ENCODE assay signal across 16 cellular contexts in genomic region chr1:201430790-201431189, GRCh38. TPM values are rescaled to one million over a fixed set of nuclear protein-coding genes. Genes with fewer than 3 reads are reported as not detected.
A peak's percentile ranks its signal among the peaks of the same experiment; 100 is the strongest.
DNase-seq lines count a peak whose midpoint lies in the region; ATAC-seq and TF ChIP-seq lines count a peak whose summit lies in the region.
"Had no signal": no experiment of that assay in that cellular context is flagged by ENCODE, and none has a peak within 500 bp of the region (broad histone marks: within the 10 kb centered on the region; RNA-seq: fewer than 3 reads in every experiment).

No MANE protein-coding gene starts in this region.

- POLR2A ChIA-PET in SK-N-SH (lab: Yijun Ruan, JAX) = no interaction called here

- no peaks in the 10 kb centered on the region for H4K20me1 ChIP-seq in SK-N-SH (ENCODE audit: insufficient read depth)
- H4K20me1 ChIP-seq: BLaER1 treated with 17β-estradiol and CSF1 and Interleukin-3, amounts not matched to agents 10 nM and 100 nM had no signal

- H3K27me3 Mint-ChIP-seq in activated T-helper 2 cell treated with anti-CD3 and anti-CD28 coated beads, Interferon-gamma antibody, Interleukin-2, Interleukin-4, amounts not matched to agents 10 μg/mL and 5 μg/mL and 100 μg/mL, durations not matched to agents 14 hours and 24 hours and 36 hours (ENCODE audit: low read depth) = peaks cover 12% of the 10 kb centered on the region

- no peak overlapping the region for H3K4me3 ChIP-seq in right atrium auricular region
- H3K4me3 ChIP-seq in SK-N-SH (ENCODE audit: low read depth in 2 of 2, low read length in 1 of 2) = no peak overlapping the region
- no peak overlapping the region for H3K4me3 ChIP-seq in skeletal muscle cell (ENCODE audit: low read depth, low read length)
- H3K4me3 ChIP-seq: BLaER1 treated with 17β-estradiol and CSF1 and Interleukin-3, amounts not matched to agents 10 nM and 100 nM had no signal

- no peak for TF ChIP-seq CTCF in right atrium auricular region (IDR thresholded peaks at IDR 0.05)
- TF ChIP-seq CTCF in SK-N-SH (IDR thresholded peaks at IDR 0.05) = no peak

- no peak overlapping the region for H3K4me2 ChIP-seq in SK-N-SH
- H3K4me2 ChIP-seq: BLaER1 treated with 17β-estradiol and CSF1 and Interleukin-3, amounts not matched to agents 10 nM and 100 nM had no signal

- 27% methylated on average over 3 of the region's 4 CpGs for WGBS in SK-N-SH (ENCODE audit: low lambda C conversion rate)

- no peaks in the 10 kb centered on the region for H3K9me2 ChIP-seq in SK-N-SH

- H3K36me3 Mint-ChIP-seq in activated T-helper 2 cell treated with anti-CD3 and anti-CD28 coated beads, Interferon-gamma antibody, Interleukin-2, Interleukin-4, amounts not matched to agents 10 μg/mL and 5 μg/mL and 100 μg/mL, durations not matched to agents 14 hours and 24 hours and 36 hours (ENCODE audit: low read depth) = no peaks in the 10 kb centered on the region

- intact Hi-C loops in Right ventricle myocardium inferior (cut with DNase I) = no loop called here
- intact Hi-C loops in activated T-helper 2 cell treated with anti-CD3 and anti-CD28 coated beads, Interferon-gamma antibody, Interleukin-2, Interleukin-4, amounts not matched to agents 10 μg/mL and 5 μg/mL and 100 μg/mL, durations not matched to agents 14 hours and 24 hours and 36 hours (cut with micrococcal nuclease) = no loop called here

- H2AFZ ChIP-seq in SK-N-SH (ENCODE audit: low read depth) = no peak overlapping the region

- H3K27ac ChIP-seq in right atrium auricular region (no peak overlapping the region), SK-N-SH (ENCODE audit: low read depth in 2 of 2, low read length in 1 of 2) (peak overlapping the region in 1 of 2 experiments; percentile 9; a peak in 1 of 4 replicates)
- H3K27ac ChIP-seq: BLaER1 treated with 17β-estradiol and CSF1 and Interleukin-3, amounts not matched to agents 10 nM and 100 nM had no signal

- H3K9ac ChIP-seq in SK-N-SH = no peak overlapping the region
- H3K9ac ChIP-seq: BLaER1 treated with 17β-estradiol and CSF1 and Interleukin-3, amounts not matched to agents 10 nM and 100 nM had no signal

- ATAC-seq in Right ventricle myocardium inferior (peak; percentile 24), HG03442 (IDR thresholded peaks at IDR 0.05; ENCODE audit: unreplicated experiment) (no peak)

- no peak overlapping the region for H3K4me3 Mint-ChIP-seq in activated T-helper 2 cell treated with anti-CD3 and anti-CD28 coated beads, Interferon-gamma antibody, Interleukin-2, Interleukin-4, amounts not matched to agents 10 μg/mL and 5 μg/mL and 100 μg/mL, durations not matched to agents 14 hours and 24 hours and 36 hours (ENCODE audit: low read depth)
- H3K4me3 Mint-ChIP-seq: H9 had no signal

- peak in 1 of 2 experiments; percentile 19; a peak in 1 of 4 replicates for TF ChIP-seq EP300 in SK-N-SH (IDR thresholded peaks at IDR 0.05; ENCODE audit: borderline replicate concordance in 1 of 2, low read depth in 1 of 2, low read length in 1 of 2)

- TF ChIP-seq RAD21 in SK-N-SH (IDR thresholded peaks at IDR 0.05; ENCODE audit: low read length) = no peak

- no peaks in the 10 kb centered on the region for H3K9me3 Mint-ChIP-seq in activated T-helper 2 cell treated with anti-CD3 and anti-CD28 coated beads, Interferon-gamma antibody, Interleukin-2, Interleukin-4, amounts not matched to agents 10 μg/mL and 5 μg/mL and 100 μg/mL, durations not matched to agents 14 hours and 24 hours and 36 hours
- H3K9me3 Mint-ChIP-seq: H9 had no signal

- H3K9me3 ChIP-seq in right atrium auricular region = no peaks in the 10 kb centered on the region
- H3K9me3 ChIP-seq in SK-N-SH = no peaks in the 10 kb centered on the region
- H3K9me3 ChIP-seq: BLaER1 treated with 17β-estradiol and CSF1 and Interleukin-3, amounts not matched to agents 10 nM and 100 nM had no signal

- H3K36me3 ChIP-seq in right atrium auricular region (no peaks in the 10 kb centered on the region), SK-N-SH (replicated peaks in 1 of 2; ENCODE audit: control insufficient read depth in 1 of 2, insufficient read depth in 2 of 2, low read length in 1 of 2) (no peaks in the 10 kb centered on the region)
- H3K36me3 ChIP-seq: BLaER1 treated with 17β-estradiol and CSF1 and Interleukin-3, amounts not matched to agents 10 nM and 100 nM had no signal

- H3K4me1 ChIP-seq in right atrium auricular region = peaks cover 0 to 8% of the 10 kb centered on the region in 2 donors
- peaks cover 0 to 19% of the 10 kb centered on the region in 2 experiments; a peak in 1 of 4 replicates for H3K4me1 ChIP-seq in SK-N-SH (ENCODE audit: control insufficient read depth in 1 of 2, insufficient read depth in 2 of 2, low read depth in 1 of 2, low read length in 1 of 2)

- CTCF ChIA-PET in SK-N-SH (lab: Yijun Ruan, JAX) = interaction anchor here (1.2 to 6.6 kb wide), 7 partner anchors 13 to 90 kb away, joined by 3 to 85 read pairs (median 3); no protein-coding TSS in a partner anchor

- H3K27me3 ChIP-seq in right atrium auricular region = no peaks in the 10 kb centered on the region
- no peaks in the 10 kb centered on the region; the same call in 1 of the 2 replicates for H3K27me3 ChIP-seq in SK-N-SH (ENCODE audit: insufficient read depth)
- H3K27me3 ChIP-seq: BLaER1 treated with 17β-estradiol and CSF1 and Interleukin-3, amounts not matched to agents 10 nM and 100 nM had no signal

- no peak for DNase-seq in Right ventricle myocardium inferior (ENCODE audit: missing footprints)
- no peak for DNase-seq in right atrium auricular region (ENCODE audit: low spot score)
- DNase-seq in SK-N-SH = peak; percentile 65
- DNase-seq in myocyte (ENCODE audit: low read depth) = peak; percentile 97
- DNase-seq in skeletal muscle cell (ENCODE audit: low read depth) = peak; percentile 36
- DNase-seq in activated T-helper 2 cell treated with anti-CD3 and anti-CD28 coated beads, Interferon-gamma antibody, Interleukin-2, Interleukin-4, amounts not matched to agents 10 μg/mL and 5 μg/mL and 100 μg/mL, durations not matched to agents 14 hours and 24 hours and 36 hours (ENCODE audit: low spot score) = no peak
- no peak for DNase-seq in NCI-H1105 (lab: John Stamatoyannopoulos, UW)
- DNase-seq: DMS153, EL, H9, NCI-H1417 treated with DMSO at 0.1 percent for 48 hours, NCI-H2029 treated with DMSO at 0.1 percent for 48 hours, PC-3 had no signal

- H3K4me1 Mint-ChIP-seq in activated T-helper 2 cell treated with anti-CD3 and anti-CD28 coated beads, Interferon-gamma antibody, Interleukin-2, Interleukin-4, amounts not matched to agents 10 μg/mL and 5 μg/mL and 100 μg/mL, durations not matched to agents 14 hours and 24 hours and 36 hours (ENCODE audit: low read depth) = peaks cover 5% of the 10 kb centered on the region

- H3F3A ChIP-seq in SK-N-SH (replicated peaks; ENCODE audit: insufficient read depth) = peaks cover 5% of the 10 kb centered on the region

- no peaks in the 10 kb centered on the region for H3K79me2 ChIP-seq in SK-N-SH (ENCODE audit: insufficient read depth)

- H3K27ac Mint-ChIP-seq in activated T-helper 2 cell treated with anti-CD3 and anti-CD28 coated beads, Interferon-gamma antibody, Interleukin-2, Interleukin-4, amounts not matched to agents 10 μg/mL and 5 μg/mL and 100 μg/mL, durations not matched to agents 14 hours and 24 hours and 36 hours = no peak overlapping the region

TF ChIP-seq in SK-N-SH, 30 proteins besides CTCF, POLR2A, EP300 and RAD21 (continues in another document):
- TF ChIP-seq TCF12 (IDR thresholded peaks at IDR 0.05) (peak; percentile 96), FOSL2 (IDR thresholded peaks at IDR 0.05; ENCODE audit: borderline replicate concordance, low read depth) (no peak), FOXJ3 (CRISPR knock-in tag; IDR thresholded peaks at IDR 0.05) (0 out of 2 replicates have a peak, but pooled peaks have one; percentile 23), POLR2AphosphoS5 (IDR thresholded peaks at IDR 0.05; ENCODE audit: low read depth, low read length) (0 out of 2 replicates have a peak, but pooled peaks have one; percentile 32)

RNA-seq across cellular contexts. Expression of gene TNNI1, which starts 9.3 kb away (rescaled TPM):
- total RNA-seq in Right ventricle myocardium inferior (1.4 TPM), right atrium auricular region (100 to 1,000 TPM in 1 of 2 donors, 10 to 100 TPM in 1; 17.5 to 177 TPM), myocyte (9,118 and 11,163 TPM in 2 replicates)
- polyA plus RNA-seq in SK-N-SH (2012; rRNA removed) = 0.11 TPM in 1 of 2 replicates, not detected in the other
- polyA plus RNA-seq in SK-N-SH (2012; cell fraction: cytosol; rRNA removed) = 0.03 and 0.25 TPM in 2 replicates
- 0.15 and 0.17 TPM in 2 replicates for polyA plus RNA-seq in SK-N-SH (2012; cell fraction: nucleus; rRNA removed)
- 4,992 TPM for polyA plus RNA-seq in myocyte (2012)
- total RNA-seq in activated T-helper 2 cell treated with anti-CD3 and anti-CD28 coated beads, Interferon-gamma antibody, Interleukin-2, Interleukin-4, amounts not matched to agents 10 μg/mL and 5 μg/mL and 100 μg/mL, durations not matched to agents 14 hours and 24 hours and 36 hours = not detected in 2 replicates
- total RNA-seq: A172, H9, PC-3 had no signal

RNA-seq across cellular contexts. Expression of gene LAD1, which starts 31.7 kb away (rescaled TPM):
- total RNA-seq in Right ventricle myocardium inferior = 2.4 TPM
- 1 to 10 TPM; 1.4 to 8.8 TPM for total RNA-seq in right atrium auricular region
- polyA plus RNA-seq in SK-N-SH (2012; rRNA removed) = 0.03 TPM in 1 of 2 replicates, not detected in the other
- 0.04 and 0.09 TPM in 2 replicates for polyA plus RNA-seq in SK-N-SH (2012; cell fraction: cytosol; rRNA removed)
- polyA plus RNA-seq in SK-N-SH (2012; cell fraction: nucleus; rRNA removed) = 0.05 and 0.19 TPM in 2 replicates
- total RNA-seq in myocyte = 22.3 and 27.0 TPM in 2 replicates
- 6.8 TPM for polyA plus RNA-seq in myocyte (2012)
- not detected in 2 replicates for total RNA-seq in activated T-helper 2 cell treated with anti-CD3 and anti-CD28 coated beads, Interferon-gamma antibody, Interleukin-2, Interleukin-4, amounts not matched to agents 10 μg/mL and 5 μg/mL and 100 μg/mL, durations not matched to agents 14 hours and 24 hours and 36 hours

RNA-seq across cellular contexts. Expression of gene PHLDA3, which starts 38.2 kb away (rescaled TPM):
- total RNA-seq in Right ventricle myocardium inferior (24.3 TPM), right atrium auricular region (10 to 100 TPM; 29.5 to 31.9 TPM), myocyte (267 and 319 TPM in 2 replicates)
- polyA plus RNA-seq in SK-N-SH (2012; rRNA removed) = 105 and 108 TPM in 2 replicates
- polyA plus RNA-seq in SK-N-SH (2012; cell fraction: cytosol; rRNA removed) = 46.1 and 93.3 TPM in 2 replicates
- 94.2 and 108 TPM in 2 replicates for polyA plus RNA-seq in SK-N-SH (2012; cell fraction: nucleus; rRNA removed)
- 271 TPM for polyA plus RNA-seq in myocyte (2012)
- 8.8 and 9.2 TPM in 2 replicates for total RNA-seq in activated T-helper 2 cell treated with anti-CD3 and anti-CD28 coated beads, Interferon-gamma antibody, Interleukin-2, Interleukin-4, amounts not matched to agents 10 μg/mL and 5 μg/mL and 100 μg/mL, durations not matched to agents 14 hours and 24 hours and 36 hours

RNA-seq across cellular contexts. Expression of gene TNNT2, which starts 53.3 kb away (rescaled TPM):
- total RNA-seq in Right ventricle myocardium inferior = 9,445 TPM
- total RNA-seq in right atrium auricular region = over 10,000 TPM in 1 of 2 donors, 1,000 to 10,000 TPM in 1; 4,112 to 12,321 TPM
- polyA plus RNA-seq in SK-N-SH (2012; rRNA removed) = 0.33 and 0.57 TPM in 2 replicates
- 0.33 and 0.38 TPM in 2 replicates for polyA plus RNA-seq in SK-N-SH (2012; cell fraction: cytosol; rRNA removed)
- polyA plus RNA-seq in SK-N-SH (2012; cell fraction: nucleus; rRNA removed) = 0.50 and 0.81 TPM in 2 replicates
- total RNA-seq in myocyte = 3,022 and 4,635 TPM in 2 replicates
- polyA plus RNA-seq in myocyte (2012) = 2,977 TPM
- not detected in 2 replicates for total RNA-seq in activated T-helper 2 cell treated with anti-CD3 and anti-CD28 coated beads, Interferon-gamma antibody, Interleukin-2, Interleukin-4, amounts not matched to agents 10 μg/mL and 5 μg/mL and 100 μg/mL, durations not matched to agents 14 hours and 24 hours and 36 hours

Comparison
In these comparisons a context has a peak if more than half of its experiments do, and no peak if none do; other contexts are left out.
1. DNase-seq: peak in SK-N-SH (single experiment), myocyte (single experiment) and skeletal muscle cell (single experiment); none in Right ventricle myocardium inferior (single experiment), right atrium auricular region (single experiment), activated T-helper 2 cell treated with anti-CD3 and anti-CD28 coated beads, Interferon-gamma antibody, Interleukin-2, Interleukin-4, amounts not matched to agents 10 μg/mL and 5 μg/mL and 100 μg/mL, durations not matched to agents 14 hours and 24 hours and 36 hours (single experiment) and NCI-H1105 (single experiment).
2. RNA of gene TNNI1, which starts 9.3 kb away (total RNA-seq): 9,118 to 11,163 TPM in myocyte; 17.5 to 177 TPM in right atrium auricular region, 1.4 TPM in Right ventricle myocardium inferior (single experiment) and not detected in activated T-helper 2 cell treated with anti-CD3 and anti-CD28 coated beads, Interferon-gamma antibody, Interleukin-2, Interleukin-4, amounts not matched to agents 10 μg/mL and 5 μg/mL and 100 μg/mL, durations not matched to agents 14 hours and 24 hours and 36 hours; every median in the first group is over 10 times any median in the second.